2 cellular contexts compared by ENCODE assay signal in the genomic region with DNA sequence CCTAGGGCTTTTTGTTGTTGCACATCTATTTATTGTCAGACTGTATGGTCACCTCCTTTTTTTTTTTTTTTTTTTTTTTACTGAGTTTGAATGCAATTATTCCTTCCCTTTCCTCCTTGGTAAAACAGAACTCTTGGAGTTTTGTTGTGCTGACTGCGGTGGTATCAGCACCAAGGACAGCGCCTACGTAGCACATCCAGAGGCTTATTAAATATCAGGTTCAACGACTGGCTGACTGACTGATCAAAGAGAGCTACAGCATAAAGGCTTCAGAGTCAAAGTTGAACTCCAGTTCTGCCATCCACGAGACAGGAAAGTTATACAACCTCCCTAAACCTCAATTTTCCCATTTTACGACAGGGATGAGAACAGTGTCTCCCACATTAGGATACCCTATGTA.
TF ChIP-seq lines count a peak whose summit lies in the region.

No MANE protein-coding gene starts in this region.

TF ChIP-seq in GM12878, 131 proteins besides CTCF, POLR2A, EP300 and RAD21:
- TF ChIP-seq SIN3A (IDR thresholded peaks at IDR 0.05; ENCODE audit: low read depth, low read length) (no peak), SREBF2 (IDR thresholded peaks at IDR 0.05; ENCODE audit: low read length) (no peak)
- TF ChIP-seq, protein P1, sequence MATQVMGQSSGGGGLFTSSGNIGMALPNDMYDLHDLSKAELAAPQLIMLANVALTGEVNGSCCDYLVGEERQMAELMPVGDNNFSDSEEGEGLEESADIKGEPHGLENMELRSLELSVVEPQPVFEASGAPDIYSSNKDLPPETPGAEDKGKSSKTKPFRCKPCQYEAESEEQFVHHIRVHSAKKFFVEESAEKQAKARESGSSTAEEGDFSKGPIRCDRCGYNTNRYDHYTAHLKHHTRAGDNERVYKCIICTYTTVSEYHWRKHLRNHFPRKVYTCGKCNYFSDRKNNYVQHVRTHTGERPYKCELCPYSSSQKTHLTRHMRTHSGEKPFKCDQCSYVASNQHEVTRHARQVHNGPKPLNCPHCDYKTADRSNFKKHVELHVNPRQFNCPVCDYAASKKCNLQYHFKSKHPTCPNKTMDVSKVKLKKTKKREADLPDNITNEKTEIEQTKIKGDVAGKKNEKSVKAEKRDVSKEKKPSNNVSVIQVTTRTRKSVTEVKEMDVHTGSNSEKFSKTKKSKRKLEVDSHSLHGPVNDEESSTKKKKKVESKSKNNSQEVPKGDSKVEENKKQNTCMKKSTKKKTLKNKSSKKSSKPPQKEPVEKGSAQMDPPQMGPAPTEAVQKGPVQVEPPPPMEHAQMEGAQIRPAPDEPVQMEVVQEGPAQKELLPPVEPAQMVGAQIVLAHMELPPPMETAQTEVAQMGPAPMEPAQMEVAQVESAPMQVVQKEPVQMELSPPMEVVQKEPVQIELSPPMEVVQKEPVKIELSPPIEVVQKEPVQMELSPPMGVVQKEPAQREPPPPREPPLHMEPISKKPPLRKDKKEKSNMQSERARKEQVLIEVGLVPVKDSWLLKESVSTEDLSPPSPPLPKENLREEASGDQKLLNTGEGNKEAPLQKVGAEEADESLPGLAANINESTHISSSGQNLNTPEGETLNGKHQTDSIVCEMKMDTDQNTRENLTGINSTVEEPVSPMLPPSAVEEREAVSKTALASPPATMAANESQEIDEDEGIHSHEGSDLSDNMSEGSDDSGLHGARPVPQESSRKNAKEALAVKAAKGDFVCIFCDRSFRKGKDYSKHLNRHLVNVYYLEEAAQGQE (IDR thresholded peaks at IDR 0.05; ENCODE audit: low read depth, low read length): peak; percentile 63; the same call in 1 of the 2 replicates
- TF ChIP-seq, protein P2, sequence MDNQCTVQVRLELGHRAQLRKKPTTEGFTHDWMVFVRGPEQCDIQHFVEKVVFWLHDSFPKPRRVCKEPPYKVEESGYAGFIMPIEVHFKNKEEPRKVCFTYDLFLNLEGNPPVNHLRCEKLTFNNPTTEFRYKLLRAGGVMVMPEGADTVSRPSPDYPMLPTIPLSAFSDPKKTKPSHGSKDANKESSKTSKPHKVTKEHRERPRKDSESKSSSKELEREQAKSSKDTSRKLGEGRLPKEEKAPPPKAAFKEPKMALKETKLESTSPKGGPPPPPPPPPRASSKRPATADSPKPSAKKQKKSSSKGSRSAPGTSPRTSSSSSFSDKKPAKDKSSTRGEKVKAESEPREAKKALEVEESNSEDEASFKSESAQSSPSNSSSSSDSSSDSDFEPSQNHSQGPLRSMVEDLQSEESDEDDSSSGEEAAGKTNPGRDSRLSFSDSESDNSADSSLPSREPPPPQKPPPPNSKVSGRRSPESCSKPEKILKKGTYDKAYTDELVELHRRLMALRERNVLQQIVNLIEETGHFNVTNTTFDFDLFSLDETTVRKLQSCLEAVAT (IDR thresholded peaks at IDR 0.05): no peak

TF ChIP-seq in WTC11, 78 proteins besides CTCF, POLR2A, EP300 and RAD21:
- TF ChIP-seq ATF1 (CRISPR knock-in tag; IDR thresholded peaks at IDR 0.05): no peak
- TF ChIP-seq ZNF263 (CRISPR knock-in tag; IDR thresholded peaks at IDR 0.05; ENCODE audit: low read depth): no peak
- TF ChIP-seq, protein P3, sequence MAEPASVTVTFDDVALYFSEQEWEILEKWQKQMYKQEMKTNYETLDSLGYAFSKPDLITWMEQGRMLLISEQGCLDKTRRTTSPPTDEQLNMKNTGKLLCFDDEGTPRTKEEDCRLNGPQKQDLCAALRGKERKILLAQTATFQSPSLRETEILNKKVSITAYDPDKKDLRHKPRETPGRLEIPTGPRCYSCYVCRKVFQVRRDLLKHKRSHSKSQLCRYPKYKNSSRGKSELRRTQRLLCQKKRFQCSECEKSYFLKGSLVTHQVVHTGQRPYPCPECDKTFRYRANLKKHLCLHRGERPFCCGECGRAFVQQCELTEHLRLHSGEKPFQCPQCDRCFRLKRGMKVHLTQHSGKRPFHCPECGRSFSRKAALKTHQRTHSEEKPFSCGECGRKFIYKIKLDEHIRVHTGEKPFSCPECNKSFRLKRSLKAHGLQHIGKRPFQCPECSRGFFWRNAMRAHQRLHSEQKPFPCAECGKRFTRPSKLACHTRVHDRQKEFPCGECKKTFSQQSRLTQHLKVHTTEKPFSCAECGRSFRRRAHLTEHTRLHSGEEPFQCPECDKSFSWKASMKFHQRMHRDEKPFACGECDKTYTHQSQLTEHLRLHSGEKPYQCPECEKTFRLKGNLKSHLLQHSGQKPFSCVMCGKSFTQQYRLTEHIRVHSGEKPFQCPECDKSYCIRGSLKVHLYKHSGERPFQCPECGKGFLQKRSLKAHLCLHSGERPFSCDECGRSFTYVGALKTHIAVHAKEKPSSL (CRISPR knock-in tag; conservative IDR thresholded peaks at IDR 0.05): no peak
- TF ChIP-seq ZNF232 (CRISPR knock-in tag; IDR thresholded peaks at IDR 0.05): no peak
- TF ChIP-seq, protein P4, sequence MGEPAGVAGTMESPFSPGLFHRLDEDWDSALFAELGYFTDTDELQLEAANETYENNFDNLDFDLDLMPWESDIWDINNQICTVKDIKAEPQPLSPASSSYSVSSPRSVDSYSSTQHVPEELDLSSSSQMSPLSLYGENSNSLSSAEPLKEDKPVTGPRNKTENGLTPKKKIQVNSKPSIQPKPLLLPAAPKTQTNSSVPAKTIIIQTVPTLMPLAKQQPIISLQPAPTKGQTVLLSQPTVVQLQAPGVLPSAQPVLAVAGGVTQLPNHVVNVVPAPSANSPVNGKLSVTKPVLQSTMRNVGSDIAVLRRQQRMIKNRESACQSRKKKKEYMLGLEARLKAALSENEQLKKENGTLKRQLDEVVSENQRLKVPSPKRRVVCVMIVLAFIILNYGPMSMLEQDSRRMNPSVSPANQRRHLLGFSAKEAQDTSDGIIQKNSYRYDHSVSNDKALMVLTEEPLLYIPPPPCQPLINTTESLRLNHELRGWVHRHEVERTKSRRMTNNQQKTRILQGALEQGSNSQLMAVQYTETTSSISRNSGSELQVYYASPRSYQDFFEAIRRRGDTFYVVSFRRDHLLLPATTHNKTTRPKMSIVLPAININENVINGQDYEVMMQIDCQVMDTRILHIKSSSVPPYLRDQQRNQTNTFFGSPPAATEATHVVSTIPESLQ (CRISPR knock-in tag; IDR thresholded peaks at IDR 0.05): no peak
- no peak for TF ChIP-seq FOXP1 (CRISPR knock-in tag; IDR thresholded peaks at IDR 0.05; ENCODE audit: borderline replicate concordance)
- no peak for TF ChIP-seq JAZF1 (CRISPR knock-in tag; IDR thresholded peaks at IDR 0.05)
- TF ChIP-seq, protein P5, sequence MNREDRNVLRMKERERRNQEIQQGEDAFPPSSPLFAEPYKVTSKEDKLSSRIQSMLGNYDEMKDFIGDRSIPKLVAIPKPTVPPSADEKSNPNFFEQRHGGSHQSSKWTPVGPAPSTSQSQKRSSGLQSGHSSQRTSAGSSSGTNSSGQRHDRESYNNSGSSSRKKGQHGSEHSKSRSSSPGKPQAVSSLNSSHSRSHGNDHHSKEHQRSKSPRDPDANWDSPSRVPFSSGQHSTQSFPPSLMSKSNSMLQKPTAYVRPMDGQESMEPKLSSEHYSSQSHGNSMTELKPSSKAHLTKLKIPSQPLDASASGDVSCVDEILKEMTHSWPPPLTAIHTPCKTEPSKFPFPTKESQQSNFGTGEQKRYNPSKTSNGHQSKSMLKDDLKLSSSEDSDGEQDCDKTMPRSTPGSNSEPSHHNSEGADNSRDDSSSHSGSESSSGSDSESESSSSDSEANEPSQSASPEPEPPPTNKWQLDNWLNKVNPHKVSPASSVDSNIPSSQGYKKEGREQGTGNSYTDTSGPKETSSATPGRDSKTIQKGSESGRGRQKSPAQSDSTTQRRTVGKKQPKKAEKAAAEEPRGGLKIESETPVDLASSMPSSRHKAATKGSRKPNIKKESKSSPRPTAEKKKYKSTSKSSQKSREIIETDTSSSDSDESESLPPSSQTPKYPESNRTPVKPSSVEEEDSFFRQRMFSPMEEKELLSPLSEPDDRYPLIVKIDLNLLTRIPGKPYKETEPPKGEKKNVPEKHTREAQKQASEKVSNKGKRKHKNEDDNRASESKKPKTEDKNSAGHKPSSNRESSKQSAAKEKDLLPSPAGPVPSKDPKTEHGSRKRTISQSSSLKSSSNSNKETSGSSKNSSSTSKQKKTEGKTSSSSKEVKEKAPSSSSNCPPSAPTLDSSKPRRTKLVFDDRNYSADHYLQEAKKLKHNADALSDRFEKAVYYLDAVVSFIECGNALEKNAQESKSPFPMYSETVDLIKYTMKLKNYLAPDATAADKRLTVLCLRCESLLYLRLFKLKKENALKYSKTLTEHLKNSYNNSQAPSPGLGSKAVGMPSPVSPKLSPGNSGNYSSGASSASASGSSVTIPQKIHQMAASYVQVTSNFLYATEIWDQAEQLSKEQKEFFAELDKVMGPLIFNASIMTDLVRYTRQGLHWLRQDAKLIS (CRISPR knock-in tag; IDR thresholded peaks at IDR 0.05; ENCODE audit: borderline replicate concordance): no peak
